28 cellular contexts compared by ENCODE assay signal in genomic region chr5:51013036-51013435, GRCh38.
"Had no signal": no experiment of that assay in that cellular context is flagged by ENCODE, and none has a peak within 500 bp of the region (broad histone marks: within the 10 kb centered on the region; RNA-seq: fewer than 3 reads in every experiment).

No MANE protein-coding gene starts in this region.

- ATAC-seq: effector memory CD8-positive, alpha-beta T cell; esophagus mucosa; foreskin keratinocyte; gastrocnemius medialis; gastroesophageal sphincter; heart right ventricle had no signal

- H3K36me3 ChIP-seq: colonic mucosa, esophagus muscularis mucosa, esophagus squamous epithelium, gastrocnemius medialis, gastroesophageal sphincter, heart right ventricle had no signal

- H3K4me1 ChIP-seq: colonic mucosa, esophagus muscularis mucosa, esophagus squamous epithelium, foreskin keratinocyte, gastrocnemius medialis, gastroesophageal sphincter, heart right ventricle had no signal

- FAIRE-seq: colon, endometrium, endothelial cell of umbilical vein, frontal cortex had no signal

- H3K27me3 Mint-ChIP-seq: dendritic cell treated with granulocyte-macrophage colony-stimulating factor and Interleukin-4, amounts not matched to agents 40 ng/mL and 50 ng/mL, for 4 days; effector memory CD8-positive, alpha-beta T cell had no signal

- H3K27ac ChIP-seq: colonic mucosa, coronary artery, dorsolateral prefrontal cortex, epithelial cell of prostate, esophagus muscularis mucosa, esophagus squamous epithelium, foreskin keratinocyte, gastrocnemius medialis, gastroesophageal sphincter, heart right ventricle had no signal

- H3K9me3 ChIP-seq: colonic mucosa, esophagus muscularis mucosa, esophagus squamous epithelium, gastrocnemius medialis, gastroesophageal sphincter had no signal

- H3K4me3 Mint-ChIP-seq: dendritic cell treated with granulocyte-macrophage colony-stimulating factor and Interleukin-4, amounts not matched to agents 40 ng/mL and 50 ng/mL, for 4 days; effector memory CD8-positive, alpha-beta T cell; endodermal cell had no signal

- H3K27ac Mint-ChIP-seq: dendritic cell treated with granulocyte-macrophage colony-stimulating factor and Interleukin-4, amounts not matched to agents 40 ng/mL and 50 ng/mL, for 4 days; effector memory CD8-positive, alpha-beta T cell; endodermal cell had no signal

- H3K27me3 ChIP-seq: colonic mucosa, esophagus muscularis mucosa, esophagus squamous epithelium, foreskin keratinocyte, gastrocnemius medialis, gastroesophageal sphincter had no signal

- DNase-seq: colonic mucosa; cortex of kidney; dermis blood vessel endothelial cell; dorsolateral prefrontal cortex; effector CD4-positive, alpha-beta T cell; effector CD8-positive, alpha-beta T cell; effector memory CD4-positive, alpha-beta T cell; effector memory CD8-positive, alpha-beta T cell; endodermal cell; erythroblast; esophagus squamous epithelium; foreskin fibroblast; foreskin keratinocyte; foreskin melanocyte; gastrocnemius medialis; glutamatergic neuron; head of caudate nucleus; heart right ventricle had no signal

- H3K9me3 Mint-ChIP-seq: dendritic cell treated with granulocyte-macrophage colony-stimulating factor and Interleukin-4, amounts not matched to agents 40 ng/mL and 50 ng/mL, for 4 days; effector memory CD8-positive, alpha-beta T cell; endodermal cell had no signal

- H3K4me3 ChIP-seq: colonic mucosa, coronary artery, dorsolateral prefrontal cortex, esophagus muscularis mucosa, esophagus squamous epithelium, gastrocnemius medialis, gastroesophageal sphincter, heart right ventricle had no signal
